1 cellular context compared by ENCODE assay signal in genomic region chr6:2266845-2267244, GRCh38.
A peak's percentile ranks its signal among the peaks of the same experiment; 100 is the strongest.
TF ChIP-seq lines count a peak whose summit lies in the region.

No MANE protein-coding gene starts in this region.

TF ChIP-seq in SK-N-SH treated with all-trans-retinoic acid at 6 μM for 48 hours, 23 proteins besides CTCF, POLR2A, EP300 and RAD21 (continued from another document):
- TF ChIP-seq PATZ1 (CRISPR knock-in tag; IDR thresholded peaks at IDR 0.05; ENCODE audit: borderline replicate concordance) (peak; percentile 26; the same call in 1 of the 2 replicates), ZFP30 (CRISPR knock-in tag; IDR thresholded peaks at IDR 0.05) (no peak)
